Comparison of ENCODE assay signal across 25 cellular contexts in the genomic region with DNA sequence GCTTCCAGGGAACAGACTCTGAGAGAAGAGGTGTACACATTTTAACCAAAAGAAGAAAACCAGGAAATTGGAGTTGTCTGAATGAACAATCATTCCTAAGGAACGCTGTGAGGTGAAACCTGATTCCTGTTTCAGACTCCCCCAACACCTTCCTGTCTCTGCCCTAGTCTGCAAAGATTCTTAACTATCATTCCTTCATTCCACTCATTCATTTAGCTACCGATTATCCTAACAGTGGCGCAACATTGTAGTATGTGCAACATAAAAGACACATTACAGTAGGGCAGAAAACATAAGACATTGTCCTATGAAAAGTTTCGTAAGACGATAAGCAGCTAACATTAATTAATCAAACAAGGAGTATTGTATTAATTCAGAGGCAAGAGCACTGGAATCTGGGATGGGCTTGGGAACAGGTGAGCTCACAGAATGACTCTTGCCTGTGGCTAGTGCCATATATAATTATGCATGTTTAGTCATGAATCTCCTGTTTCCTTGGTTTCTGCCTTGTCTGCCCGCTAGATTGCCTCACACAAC. TPM values are rescaled to one million over a fixed set of nuclear protein-coding genes. Genes with fewer than 3 reads are reported as not detected.
DNase-seq lines count a peak whose midpoint lies in the region; ATAC-seq and TF ChIP-seq lines count a peak whose summit lies in the region.
"Had no signal": no experiment of that assay in that cellular context is flagged by ENCODE, and none has a peak within 500 bp of the region (broad histone marks: within the 10 kb centered on the region; RNA-seq: fewer than 3 reads in every experiment).

No MANE protein-coding gene starts in this region.

- no peaks in the 10 kb centered on the region for H3K9me3 ChIP-seq in PC-9 (ENCODE audit: insufficient read depth, low read depth)
- H3K9me3 ChIP-seq in esophagus squamous epithelium: no peaks in the 10 kb centered on the region
- H3K9me3 ChIP-seq: BE2C, neutrophil, right atrium auricular region had no signal

- H3F3A ChIP-seq in PC-9 (ENCODE audit: insufficient read depth, low read depth): peaks cover 6% of the 10 kb centered on the region; the same call in 1 of the 2 replicates

- no peaks in the 10 kb centered on the region for H4K20me1 ChIP-seq in PC-9 (ENCODE audit: insufficient read depth)

- WGBS in esophagus squamous epithelium, 2 donors: 33 to 46% methylated on average over 6 of the region's 6 CpGs

- ATAC-seq in stimulated activated effector memory CD8-positive, alpha-beta T cell treated with anti-CD3 and anti-CD28 coated beads, Interleukin-12 subunit alpha, Interleukin-12 subunit beta, amount 100 ng/mL, for 72 hours: no peak
- no peak for ATAC-seq in GM18861 (IDR thresholded peaks at IDR 0.05; ENCODE audit: unreplicated experiment)
- ATAC-seq: activated CD4-positive, alpha-beta T cell treated with anti-CD3 and anti-CD28 coated beads for 36 hours; activated CD8-positive, alpha-beta memory T cell treated with anti-CD3 and anti-CD28 coated beads, Interleukin-2, amount 10 ng/mL, durations not matched to agents 7 days and 5 days; left colon had no signal

- CTCF ChIA-PET in Calu3 (lab: Charles Lee) (interaction anchor here (0.6 to 1.3 kb wide), 8 partner anchors 12 to 539 kb away, joined by 3 to 8 read pairs (median 3); no protein-coding TSS in a partner anchor), PC-9 (lab: Charles Lee) (interaction anchor here (0.5 kb wide), 1 partner anchor 81 kb away, joined by 3 read pairs; no protein-coding TSS in a partner anchor)

- H3K27ac ChIP-seq in PC-9 (peak overlapping the region; percentile 58), esophagus squamous epithelium (peak overlapping the region; percentile 61 to 82 (median 76))
- H3K27ac ChIP-seq: neutrophil, right atrium auricular region had no signal

- no peaks in the 10 kb centered on the region for H3K79me2 ChIP-seq in PC-9 (ENCODE audit: low read depth)

- TF ChIP-seq CTCF in Calu3 (IDR thresholded peaks at IDR 0.05; ENCODE audit: unreplicated experiment): no peak
- TF ChIP-seq CTCF in PC-9 (conservative IDR thresholded peaks at IDR 0.05): no peak
- no peak for TF ChIP-seq CTCF in esophagus squamous epithelium (IDR thresholded peaks at IDR 0.05)
- TF ChIP-seq CTCF in mesothelial cell of epicardium (IDR thresholded peaks at IDR 0.05; ENCODE audit: unreplicated experiment): no peak

- H3K4me1 Mint-ChIP-seq in Calu3 (ENCODE audit: low read depth, unreplicated experiment) (peaks cover 15% of the 10 kb centered on the region), mesothelial cell of epicardium (peaks cover 26% of the 10 kb centered on the region)
- H3K4me1 Mint-ChIP-seq in stimulated activated effector memory CD8-positive, alpha-beta T cell treated with anti-CD3 and anti-CD28 coated beads, Interleukin-12 subunit alpha, Interleukin-12 subunit beta, amount 100 ng/mL, for 72 hours: no peaks in the 10 kb centered on the region
- H3K4me1 Mint-ChIP-seq: activated CD4-positive, alpha-beta T cell treated with anti-CD3 and anti-CD28 coated beads for 36 hours; activated CD8-positive, alpha-beta memory T cell treated with anti-CD3 and anti-CD28 coated beads, Interleukin-2, amount 10 ng/mL, durations not matched to agents 7 days and 5 days; IgD-negative memory B cell had no signal

- H3K9me3 Mint-ChIP-seq in Calu3 (ENCODE audit: low read depth, unreplicated experiment) (no peaks in the 10 kb centered on the region), mesothelial cell of epicardium (no peaks in the 10 kb centered on the region)
- H3K9me3 Mint-ChIP-seq in stimulated activated effector memory CD8-positive, alpha-beta T cell treated with anti-CD3 and anti-CD28 coated beads, Interleukin-12 subunit alpha, Interleukin-12 subunit beta, amount 100 ng/mL, for 72 hours: no peaks in the 10 kb centered on the region
- H3K9me3 Mint-ChIP-seq: activated T-helper 2 cell treated with anti-CD3 and anti-CD28 coated beads, Interferon-gamma antibody, Interleukin-2, Interleukin-4, amounts not matched to agents 10 μg/mL and 5 μg/mL and 100 μg/mL, durations not matched to agents 14 hours and 24 hours and 36 hours; IgD-negative memory B cell had no signal

- H2AFZ ChIP-seq in PC-9: no peak overlapping the region

- H3K4me1 ChIP-seq in PC-9 (replicated peaks; ENCODE audit: insufficient read depth): peaks cover 14% of the 10 kb centered on the region
- peaks cover 0 to 67% (median 5%) of the 10 kb centered on the region in 3 donors for H3K4me1 ChIP-seq in esophagus squamous epithelium
- H3K4me1 ChIP-seq: BE2C, right atrium auricular region had no signal

- intact Hi-C loops in Calu3 (cut with micrococcal nuclease; ENCODE audit: unreplicated experiment): loop anchor here (2.0 kb wide), 1 partner anchor 46 kb away; no protein-coding TSS in a partner anchor
- intact Hi-C loops in PC-9 (cut with micrococcal nuclease; ENCODE audit: unreplicated experiment): no loop called here
- intact Hi-C loops in esophagus squamous epithelium (cut with DNase I): no loop called here

- H3K4me3 ChIP-seq in PC-9 (no peak overlapping the region), esophagus squamous epithelium (no peak overlapping the region), H7 (ENCODE audit: insufficient read depth, low read depth, low read length) (no peak overlapping the region)
- H3K4me3 ChIP-seq: right atrium auricular region had no signal

- H3K27me3 ChIP-seq in PC-9 (ENCODE audit: insufficient read depth, low read depth) (no peaks in the 10 kb centered on the region), esophagus squamous epithelium (no peaks in the 10 kb centered on the region), H7 (ENCODE audit: control insufficient read depth, insufficient read depth, low read length) (no peaks in the 10 kb centered on the region)
- H3K27me3 ChIP-seq: neutrophil, right atrium auricular region had no signal

- H3K36me3 Mint-ChIP-seq in Calu3 (ENCODE audit: insufficient read depth, unreplicated experiment) (no peaks in the 10 kb centered on the region), mesothelial cell of epicardium (no peaks in the 10 kb centered on the region)
- H3K36me3 Mint-ChIP-seq in stimulated activated effector memory CD8-positive, alpha-beta T cell treated with anti-CD3 and anti-CD28 coated beads, Interleukin-12 subunit alpha, Interleukin-12 subunit beta, amount 100 ng/mL, for 72 hours: no peaks in the 10 kb centered on the region
- H3K36me3 Mint-ChIP-seq: activated CD8-positive, alpha-beta memory T cell treated with anti-CD3 and anti-CD28 coated beads, Interleukin-2, amount 10 ng/mL, durations not matched to agents 7 days and 5 days had no signal

- H3K36me3 ChIP-seq in PC-9 (ENCODE audit: low read depth): no peaks in the 10 kb centered on the region
- H3K36me3 ChIP-seq in esophagus squamous epithelium: no peaks in the 10 kb centered on the region
- no peaks in the 10 kb centered on the region for H3K36me3 ChIP-seq in H7 (replicated peaks; ENCODE audit: control insufficient read depth, insufficient read depth, low read length)
- H3K36me3 ChIP-seq: BE2C, neutrophil, right atrium auricular region had no signal

- no peaks in the 10 kb centered on the region for H3K9me2 ChIP-seq in PC-9 (ENCODE audit: insufficient read depth)

- H3K4me2 ChIP-seq in PC-9: no peak overlapping the region

- POLR2A ChIA-PET in PC-9 (lab: Charles Lee; ENCODE audit: unreplicated experiment): interaction anchor here (0.6 to 0.7 kb wide), 7 partner anchors 47 to 1310 kb away, joined by 3 to 12 read pairs (median 4); a partner anchor contains a TSS

- H3K27me3 Mint-ChIP-seq in Calu3 (ENCODE audit: unreplicated experiment) (no peaks in the 10 kb centered on the region), mesothelial cell of epicardium (ENCODE audit: low read depth) (peaks cover 2% of the 10 kb centered on the region)

- H3K4me3 Mint-ChIP-seq in Calu3 (ENCODE audit: low read depth, unreplicated experiment) (peak overlapping the region; percentile 68), mesothelial cell of epicardium (no peak overlapping the region)
- no peak overlapping the region for H3K4me3 Mint-ChIP-seq in stimulated activated effector memory CD8-positive, alpha-beta T cell treated with anti-CD3 and anti-CD28 coated beads, Interleukin-12 subunit alpha, Interleukin-12 subunit beta, amount 100 ng/mL, for 72 hours
- H3K4me3 Mint-ChIP-seq: activated CD4-positive, alpha-beta T cell treated with anti-CD3 and anti-CD28 coated beads for 36 hours; activated CD8-positive, alpha-beta memory T cell treated with anti-CD3 and anti-CD28 coated beads, Interleukin-2, amount 10 ng/mL, durations not matched to agents 7 days and 5 days; IgD-negative memory B cell had no signal

- BruUV-seq in Calu3 (replicated peaks; lab: Mats Ljungman, UMichigan) (no TSS peak), PC-9 (replicated peaks; lab: Mats Ljungman, UMichigan) (no TSS peak)

- DNase-seq in Calu3 (peak; percentile 37), PC-9 (peak; percentile 37 to 72), esophagus squamous epithelium (lab: John Stamatoyannopoulos, UW) (no peak), mesothelial cell of epicardium (ENCODE audit: low spot score in 2 of 2, unreplicated experiment in 2 of 2) (no peak), H7 (no peak)
- no peak for DNase-seq in stimulated activated effector memory CD8-positive, alpha-beta T cell treated with anti-CD3 and anti-CD28 coated beads, Interleukin-12 subunit alpha, Interleukin-12 subunit beta, amount 100 ng/mL, for 72 hours (ENCODE audit: low spot score in 2 of 2)
- DNase-seq in activated CD8-positive, alpha-beta memory T cell treated with anti-CD3 and anti-CD28 coated beads for 24 hours: no peak
- DNase-seq: activated CD4-positive, alpha-beta T cell treated with anti-CD3 and anti-CD28 coated beads for 36 hours; activated CD8-positive, alpha-beta memory T cell treated with anti-CD3 and anti-CD28 coated beads, Interleukin-2, amount 10 ng/mL, durations not matched to agents 7 days and 5 days; BE2C; COR-L47; left colon; NCI-H1694 treated with DMSO at 0.1 percent for 48 hours; NCI-H82; SHP77 treated with DMSO at 0.1 percent for 48 hours; stimulated activated CD4-positive, alpha-beta T cell treated with anti-CD3 and anti-CD28 coated beads, Interleukin-15, amount 100 ng/mL, for 24 hours; substantia nigra had no signal

- no peak for TF ChIP-seq POLR2A in esophagus squamous epithelium (IDR thresholded peaks at IDR 0.05)

- H3K27ac Mint-ChIP-seq in Calu3 (ENCODE audit: unreplicated experiment): peak overlapping the region; percentile 99
- peak overlapping the region; percentile 82 for H3K27ac Mint-ChIP-seq in mesothelial cell of epicardium
- H3K27ac Mint-ChIP-seq in stimulated activated effector memory CD8-positive, alpha-beta T cell treated with anti-CD3 and anti-CD28 coated beads, Interleukin-12 subunit alpha, Interleukin-12 subunit beta, amount 100 ng/mL, for 72 hours: no peak overlapping the region
- H3K27ac Mint-ChIP-seq: activated CD4-positive, alpha-beta T cell treated with anti-CD3 and anti-CD28 coated beads for 36 hours; activated CD8-positive, alpha-beta memory T cell treated with anti-CD3 and anti-CD28 coated beads, Interleukin-2, amount 10 ng/mL, durations not matched to agents 7 days and 5 days; activated T-helper 2 cell treated with anti-CD3 and anti-CD28 coated beads, Interferon-gamma antibody, Interleukin-2, Interleukin-4, amounts not matched to agents 10 μg/mL and 5 μg/mL and 100 μg/mL, durations not matched to agents 14 hours and 24 hours and 36 hours; IgD-negative memory B cell had no signal

RNA-seq across cellular contexts. Expression of a gene that starts 23.8 kb away (rescaled TPM):
- total RNA-seq in Calu3 (2022): not detected in 2 replicates
- not detected in 2 replicates for total RNA-seq in PC-9 (2021)
- 100 to 1,000 TPM; 173 to 420 (median 318) TPM for total RNA-seq in esophagus squamous epithelium
- total RNA-seq in mesothelial cell of epicardium: not detected in 3 replicates
- not detected in 2 replicates for total RNA-seq in H7 (2014; rRNA removed; shearing (Covaris generic))
- total RNA-seq: activated CD4-positive, alpha-beta T cell treated with anti-CD3 and anti-CD28 coated beads for 36 hours; activated CD8-positive, alpha-beta memory T cell treated with anti-CD3 and anti-CD28 coated beads, Interleukin-2, amount 10 ng/mL, durations not matched to agents 7 days and 5 days; activated T-helper 2 cell treated with anti-CD3 and anti-CD28 coated beads, Interferon-gamma antibody, Interleukin-2, Interleukin-4, amounts not matched to agents 10 μg/mL and 5 μg/mL and 100 μg/mL, durations not matched to agents 14 hours and 24 hours and 36 hours; Daoy; left colon; mononuclear cell; OCI-LY7; right atrium auricular region had no signal

RNA-seq across cellular contexts. Expression of a gene that starts 51.8 kb away (rescaled TPM):
- total RNA-seq in Calu3 (2022) (not detected in 2 replicates), PC-9 (2021) (not detected in 2 replicates), esophagus squamous epithelium (not detected), mesothelial cell of epicardium (not detected in 3 replicates)
- not detected in 2 replicates for total RNA-seq in H7 (2014; rRNA removed; shearing (Covaris generic))
- total RNA-seq: activated CD4-positive, alpha-beta T cell treated with anti-CD3 and anti-CD28 coated beads for 36 hours; activated CD8-positive, alpha-beta memory T cell treated with anti-CD3 and anti-CD28 coated beads, Interleukin-2, amount 10 ng/mL, durations not matched to agents 7 days and 5 days; activated T-helper 2 cell treated with anti-CD3 and anti-CD28 coated beads, Interferon-gamma antibody, Interleukin-2, Interleukin-4, amounts not matched to agents 10 μg/mL and 5 μg/mL and 100 μg/mL, durations not matched to agents 14 hours and 24 hours and 36 hours; Daoy; left colon; mononuclear cell; OCI-LY7; right atrium auricular region had no signal

Comparison
In these comparisons a context has a peak if more than half of its experiments do, and no peak if none do; other contexts are left out.
1. DNase-seq: peak in Calu3 (single experiment) and PC-9 (2 of 2); none in esophagus squamous epithelium (single experiment), mesothelial cell of epicardium (0 of 2), stimulated activated effector memory CD8-positive, alpha-beta T cell treated with anti-CD3 and anti-CD28 coated beads, Interleukin-12 subunit alpha, Interleukin-12 subunit beta, amount 100 ng/mL, for 72 hours (0 of 2), activated CD8-positive, alpha-beta memory T cell treated with anti-CD3 and anti-CD28 coated beads for 24 hours (single experiment) and H7 (single experiment).
2. RNA of a gene that starts 23.8 kb away (total RNA-seq): 173 to 420 TPM in esophagus squamous epithelium; not detected in Calu3, not detected in PC-9, not detected in mesothelial cell of epicardium and not detected in H7; every median in the first group is over 100 times any median in the second.